Comparison of ENCODE assay signal across 25 cellular contexts in genomic region chr13:107461751-107462150, GRCh38.
DNase-seq lines count a peak whose midpoint lies in the region; TF ChIP-seq lines count a peak whose summit lies in the region.
"Had no signal": no experiment of that assay in that cellular context is flagged by ENCODE, and none has a peak within 500 bp of the region (broad histone marks: within the 10 kb centered on the region; RNA-seq: fewer than 3 reads in every experiment).

No MANE protein-coding gene starts in this region.

- no peaks in the 10 kb centered on the region for H3K27me3 Mint-ChIP-seq in chondrocyte (ENCODE audit: low read depth)
- no peaks in the 10 kb centered on the region for H3K27me3 Mint-ChIP-seq in activated T-cell treated with anti-CD3 and anti-CD28 coated beads, Interleukin-2, amount 50 U/mL, for 24 hours
- H3K27me3 Mint-ChIP-seq: activated CD4-positive, alpha-beta memory T cell treated with anti-CD3 and anti-CD28 coated beads for 36 hours; activated naive CD4-positive, alpha-beta T cell treated with anti-CD3 and anti-CD28 coated beads, Interleukin-2, amount 50 U/mL, for 24 hours; CD4-positive, alpha-beta T cell; central memory CD8-positive, alpha-beta T cell; naive thymus-derived CD4-positive, alpha-beta T cell; T-helper 17 cell had no signal

- DNase-seq in COR-L47 (lab: John Stamatoyannopoulos, UW) (peak; percentile 38), RPMI7951 (ENCODE audit: low read depth) (peak; percentile 29), chondrocyte (ENCODE audit: low spot score) (no peak), medulla oblongata (ENCODE audit: extremely low spot score) (peak; percentile 52), middle frontal gyrus (ENCODE audit: extremely low spot score, low spot score) (no peak), NCI-H146 treated with DMSO at 0.1 percent for 48 hours (lab: John Stamatoyannopoulos, UW; ENCODE audit: unreplicated experiment) (no peak), hippocampal formation (lab: John Stamatoyannopoulos, UW) (no peak)
- DNase-seq in activated T-cell treated with anti-CD3 and anti-CD28 coated beads, Interleukin-2, amount 50 U/mL, for 24 hours, result no peak
- DNase-seq: activated CD4-positive, alpha-beta memory T cell treated with anti-CD3 and anti-CD28 coated beads for 36 hours; activated CD4-positive, CD25-positive, alpha-beta regulatory T cell treated with anti-CD3 and anti-CD28 coated beads, Interleukin-2, amount 50 U/mL, for 72 hours; activated CD8-positive, alpha-beta memory T cell treated with anti-CD3 and anti-CD28 coated beads, Interleukin-2, amount 50 U/mL, for 48 hours; CD4-positive, alpha-beta T cell; effector CD8-positive, alpha-beta T cell; mesendoderm; naive thymus-derived CD4-positive, alpha-beta T cell; NCI-H345; NCI-H774; nucleus accumbens; RPMI8226; stimulated activated naive CD8-positive, alpha-beta T cell treated with anti-CD3 and anti-CD28 coated beads, Interleukin-15, Interleukin-2, amounts not matched to agents 100 U/mL and 50 U/mL, for 24 hours; T-helper 17 cell; thyroid gland had no signal

- no peak overlapping the region for H3K4me3 Mint-ChIP-seq in chondrocyte (ENCODE audit: unreplicated experiment)
- no peak overlapping the region for H3K4me3 Mint-ChIP-seq in activated T-cell treated with anti-CD3 and anti-CD28 coated beads, Interleukin-2, amount 50 U/mL, for 24 hours
- H3K4me3 Mint-ChIP-seq: activated CD4-positive, alpha-beta memory T cell treated with anti-CD3 and anti-CD28 coated beads for 36 hours; activated naive CD4-positive, alpha-beta T cell treated with anti-CD3 and anti-CD28 coated beads, Interleukin-2, amount 50 U/mL, for 24 hours; CD4-positive, alpha-beta T cell; central memory CD8-positive, alpha-beta T cell; naive thymus-derived CD4-positive, alpha-beta T cell; T-helper 17 cell had no signal

- no peaks in the 10 kb centered on the region for H3K36me3 Mint-ChIP-seq in chondrocyte (ENCODE audit: low read depth)
- no peaks in the 10 kb centered on the region for H3K36me3 Mint-ChIP-seq in activated T-cell treated with anti-CD3 and anti-CD28 coated beads, Interleukin-2, amount 50 U/mL, for 24 hours (ENCODE audit: low read depth)
- H3K36me3 Mint-ChIP-seq: activated CD4-positive, alpha-beta memory T cell treated with anti-CD3 and anti-CD28 coated beads for 36 hours; activated naive CD4-positive, alpha-beta T cell treated with anti-CD3 and anti-CD28 coated beads, Interleukin-2, amount 50 U/mL, for 24 hours; naive thymus-derived CD4-positive, alpha-beta T cell had no signal

- TF ChIP-seq CTCF in chondrocyte (IDR thresholded peaks at IDR 0.05), result no peak

- peaks cover 53% of the 10 kb centered on the region for H3K4me1 Mint-ChIP-seq in chondrocyte (ENCODE audit: low read depth)
- H3K4me1 Mint-ChIP-seq in activated T-cell treated with anti-CD3 and anti-CD28 coated beads, Interleukin-2, amount 50 U/mL, for 24 hours (ENCODE audit: low read depth), result no peaks in the 10 kb centered on the region
- H3K4me1 Mint-ChIP-seq: activated naive CD4-positive, alpha-beta T cell treated with anti-CD3 and anti-CD28 coated beads, Interleukin-2, amount 50 U/mL, for 24 hours; central memory CD8-positive, alpha-beta T cell; naive thymus-derived CD4-positive, alpha-beta T cell; T-helper 17 cell had no signal

- H3K27ac Mint-ChIP-seq in chondrocyte (ENCODE audit: unreplicated experiment), result peak overlapping the region; percentile 11
- no peak overlapping the region for H3K27ac Mint-ChIP-seq in activated T-cell treated with anti-CD3 and anti-CD28 coated beads, Interleukin-2, amount 50 U/mL, for 24 hours
- H3K27ac Mint-ChIP-seq: activated CD4-positive, alpha-beta memory T cell treated with anti-CD3 and anti-CD28 coated beads for 36 hours; activated naive CD4-positive, alpha-beta T cell treated with anti-CD3 and anti-CD28 coated beads, Interleukin-2, amount 50 U/mL, for 24 hours; activated T-helper 2 cell treated with anti-CD3 and anti-CD28 coated beads, Interferon-gamma antibody, Interleukin-2, Interleukin-4, amounts not matched to agents 10 μg/mL and 5 μg/mL and 100 μg/mL, durations not matched to agents 14 hours and 24 hours and 36 hours; CD4-positive, alpha-beta T cell; naive thymus-derived CD4-positive, alpha-beta T cell; T-helper 17 cell had no signal

- H3K9me3 Mint-ChIP-seq in chondrocyte (ENCODE audit: low read depth), result no peaks in the 10 kb centered on the region
- H3K9me3 Mint-ChIP-seq in activated T-cell treated with anti-CD3 and anti-CD28 coated beads, Interleukin-2, amount 50 U/mL, for 24 hours, result peaks cover 3% of the 10 kb centered on the region
- H3K9me3 Mint-ChIP-seq: CD4-positive, alpha-beta T cell had no signal

Comparison
In these comparisons a context has a peak if more than half of its experiments do, and no peak if none do; other contexts are left out.
1. DNase-seq: peak in COR-L47 (single experiment), RPMI7951 (single experiment) and medulla oblongata (single experiment); none in chondrocyte (single experiment), middle frontal gyrus (single experiment), activated T-cell treated with anti-CD3 and anti-CD28 coated beads, Interleukin-2, amount 50 U/mL, for 24 hours (single experiment), NCI-H146 treated with DMSO at 0.1 percent for 48 hours (single experiment) and hippocampal formation (0 of 2).